ENCODE assay signal across 1 cellular context in genomic region chr9:126291925-126292324, GRCh38.
A peak's percentile ranks its signal among the peaks of the same experiment; 100 is the strongest.
TF ChIP-seq lines count a peak whose summit lies in the region.

No MANE protein-coding gene starts in this region.

TF ChIP-seq in K562, 482 proteins besides CTCF, POLR2A, EP300 and RAD21 (continued from another document):
- TF ChIP-seq, protein P1, sequence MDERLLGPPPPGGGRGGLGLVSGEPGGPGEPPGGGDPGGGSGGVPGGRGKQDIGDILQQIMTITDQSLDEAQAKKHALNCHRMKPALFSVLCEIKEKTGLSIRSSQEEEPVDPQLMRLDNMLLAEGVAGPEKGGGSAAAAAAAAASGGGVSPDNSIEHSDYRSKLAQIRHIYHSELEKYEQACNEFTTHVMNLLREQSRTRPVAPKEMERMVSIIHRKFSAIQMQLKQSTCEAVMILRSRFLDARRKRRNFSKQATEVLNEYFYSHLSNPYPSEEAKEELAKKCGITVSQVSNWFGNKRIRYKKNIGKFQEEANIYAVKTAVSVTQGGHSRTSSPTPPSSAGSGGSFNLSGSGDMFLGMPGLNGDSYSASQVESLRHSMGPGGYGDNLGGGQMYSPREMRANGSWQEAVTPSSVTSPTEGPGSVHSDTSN (CRISPR knock-in tag; IDR thresholded peaks at IDR 0.05; ENCODE audit: low read depth), result no peak
- TF ChIP-seq, protein P1 (tag; conservative IDR thresholded peaks at IDR 0.05; ENCODE audit: low read depth), result no peak
- TF ChIP-seq ZBTB1 (CRISPR knock-in tag; IDR thresholded peaks at IDR 0.05; ENCODE audit: borderline replicate concordance, low read depth) (no peak), ZFP36 (IDR thresholded peaks at IDR 0.05; ENCODE audit: low read depth, low read length, partially characterized antibody) (peak; percentile 27)
TF ChIP-seq in K562: peak in this region for 1.
